ENCODE assay signal across 9 cellular contexts in genomic region chr9:136728080-136728547, GRCh38. TPM values are rescaled to one million over a fixed set of nuclear protein-coding genes. Genes with fewer than 3 reads are reported as not detected.
DNase-seq lines count a peak whose midpoint lies in the region; ATAC-seq and TF ChIP-seq lines count a peak whose summit lies in the region.
"Had no signal": no experiment of that assay in that cellular context is flagged by ENCODE, and none has a peak within 500 bp of the region (broad histone marks: within the 10 kb centered on the region; RNA-seq: fewer than 3 reads in every experiment).

No MANE protein-coding gene starts in this region.

- POLR2A ChIA-PET in CD4-positive, alpha-beta T cell (lab: Charles Lee) = interaction anchor here (0.5 to 1.8 kb wide), 21 partner anchors 10 to 526 kb away, joined by 3 to 12 read pairs (median 4); partner anchors contain the start of genes ANAPC2, CCDC183, MAN1B1 and SAPCD2

- H3K4me1 ChIP-seq in NT2/D1 (ENCODE audit: insufficient read depth, insufficient read length) (peaks cover 29% of the 10 kb centered on the region), mucosa of descending colon (ENCODE audit: low read depth) (peaks cover 20% of the 10 kb centered on the region)

- peaks cover 7% of the 10 kb centered on the region for H3K27me3 Mint-ChIP-seq in CD4-positive, alpha-beta T cell

- H3K36me3 ChIP-seq in NT2/D1 (ENCODE audit: insufficient read depth, insufficient read length, low read length) (peaks cover 49% of the 10 kb centered on the region), mucosa of descending colon (ENCODE audit: low read depth) (no peaks in the 10 kb centered on the region)

- H3K27ac ChIP-seq in CD4-positive, alpha-beta T cell (ENCODE audit: low read depth, low read length) = peak overlapping the region; percentile 65
- peak overlapping the region; percentile 83 for H3K27ac ChIP-seq in HL-60 (replicated peaks)

- peaks cover 24% of the 10 kb centered on the region for H3K4me1 Mint-ChIP-seq in CD4-positive, alpha-beta T cell (ENCODE audit: low read depth)

- peak overlapping the region; percentile 74 for H3K4me3 Mint-ChIP-seq in CD4-positive, alpha-beta T cell

- peak; percentile 73 for ATAC-seq in CD4-positive, alpha-beta T cell (ENCODE audit: poor library complexity)
- ATAC-seq in GM19395 (IDR thresholded peaks at IDR 0.05; ENCODE audit: unreplicated experiment) = peak; percentile 52
- ATAC-seq in mucosa of descending colon = peak; percentile 96

- peak overlapping the region; percentile 92 for H3K27ac Mint-ChIP-seq in CD4-positive, alpha-beta T cell

- H3K36me3 Mint-ChIP-seq in CD4-positive, alpha-beta T cell (ENCODE audit: low read depth) = peaks cover 45% of the 10 kb centered on the region

- peak overlapping the region; percentile 93 for H3K9ac ChIP-seq in NT2/D1 (ENCODE audit: insufficient read length, low read depth)

- intact Hi-C loops in CD4-positive, alpha-beta T cell (cut with DNase I, micrococcal nuclease) = loop anchor here in 1 of 2 experiments (2.0 to 5.0 kb wide), 3 partner anchors 181 to 317 kb away; partner anchors contain the start of genes ENTR1, NOTCH1 and PMPCA
- intact Hi-C loops in mucosa of descending colon (cut with DNase I, micrococcal nuclease) = no loop called here

- TF ChIP-seq CTCF in CD4-positive, alpha-beta T cell (IDR thresholded peaks at IDR 0.05) = peak; percentile 80
- TF ChIP-seq CTCF in HL-60 (IDR thresholded peaks at IDR 0.05; ENCODE audit: insufficient read depth, low read length) (peak; percentile 44), mucosa of descending colon (IDR thresholded peaks at IDR 0.05) (peak; percentile 94)

- no peaks in the 10 kb centered on the region for H3K9me3 Mint-ChIP-seq in CD4-positive, alpha-beta T cell

- H3K9me3 ChIP-seq in CD4-positive, alpha-beta T cell (ENCODE audit: control insufficient read depth, low read length) = no peaks in the 10 kb centered on the region
- H3K9me3 ChIP-seq in NT2/D1 (ENCODE audit: insufficient read depth, low read length) = no peaks in the 10 kb centered on the region
- H3K9me3 ChIP-seq in mucosa of descending colon = no peaks in the 10 kb centered on the region

- H3K27me3 ChIP-seq in CD4-positive, alpha-beta T cell (ENCODE audit: control insufficient read depth, insufficient read depth, low read length) = no peaks in the 10 kb centered on the region
- H3K27me3 ChIP-seq in HL-60 (ENCODE audit: insufficient read depth, poor library complexity, severe bottlenecking) (no peaks in the 10 kb centered on the region), NT2/D1 (ENCODE audit: insufficient read depth, insufficient read length) (peaks cover 20% of the 10 kb centered on the region)

- CTCF ChIA-PET in CD4-positive, alpha-beta T cell (lab: Charles Lee) = interaction anchor here (0.6 to 2.6 kb wide), 8 partner anchors 14 to 401 kb away, joined by 3 to 13 read pairs (median 5); partner anchors contain the start of genes AJM1, DNLZ, MAN1B1 and NPDC1

- DNase-seq in CD4-positive, alpha-beta T cell = peak; percentile 84 to 97 (median 93)
- DNase-seq in HL-60 (ENCODE audit: low read depth in 1 of 2, low spot score in 1 of 2) (peak; percentile 86 to 89), NT2/D1 (ENCODE audit: low read depth, low spot score) (peak; percentile 78), epidermal melanocyte (ENCODE audit: insufficient read length, low spot score) (peak; percentile 97), mucosa of descending colon (peak; percentile 90 to 94 (median 93))
- peak; percentile 95 for DNase-seq in activated CD8-positive, alpha-beta memory T cell treated with anti-CD3 and anti-CD28 coated beads, Interleukin-2, amount 50 U/mL, for 4 hours
- DNase-seq in stimulated activated CD8-positive, alpha-beta memory T cell treated with anti-CD3 and anti-CD28 coated beads, Interleukin-2, amount 100 ng/mL, for 48 hours (ENCODE audit: low read depth in 2 of 2) = peak; percentile 87 to 89

- peak overlapping the region; percentile 92 for H3K4me3 ChIP-seq in HL-60 (replicated peaks; ENCODE audit: insufficient read depth, low read length)
- peak overlapping the region; percentile 100 for H3K4me3 ChIP-seq in NT2/D1 (ENCODE audit: insufficient read length, low read depth)
- H3K4me3 ChIP-seq in mucosa of descending colon = peak overlapping the region; percentile 58

RNA-seq across cellular contexts. Expression of gene LCN10, which starts 14.6 kb away (rescaled TPM):
- not detected for total RNA-seq in CD4-positive, alpha-beta T cell
- total RNA-seq in mucosa of descending colon = 1 to 10 TPM in 2 of 3 donors, under 1 TPM in 1; 0.12 to 5.1 (median 2.7) TPM

RNA-seq across cellular contexts. Expression of gene DIPK1B, which starts 15.7 kb away (rescaled TPM):
- under 1 TPM in 1 of 2 experiments, not detected in 1; 0.11 TPM for total RNA-seq in CD4-positive, alpha-beta T cell
- 1 to 10 TPM; 1.0 to 10.0 (median 2.9) TPM for total RNA-seq in mucosa of descending colon

RNA-seq across cellular contexts. Expression of gene LCN6, which starts 20.2 kb away (rescaled TPM):
- total RNA-seq in CD4-positive, alpha-beta T cell = not detected
- 1 to 10 TPM; 1.0 to 8.5 (median 4.7) TPM for total RNA-seq in mucosa of descending colon

RNA-seq across cellular contexts. Expression of gene LCN8, which starts 29.9 kb away (rescaled TPM):
- not detected for total RNA-seq in CD4-positive, alpha-beta T cell
- total RNA-seq in mucosa of descending colon = not detected
- total RNA-seq: subcutaneous adipose tissue had no signal

RNA-seq across cellular contexts. Expression of gene LCN15, which starts 36.2 kb away (rescaled TPM):
- total RNA-seq in CD4-positive, alpha-beta T cell = not detected
- total RNA-seq in mucosa of descending colon = 10 to 100 TPM in 1 of 3 donors, 1 to 10 TPM in 2; 1.6 to 17.2 (median 3.7) TPM
- total RNA-seq: subcutaneous adipose tissue had no signal

Comparison
In these comparisons a context has a peak if more than half of its experiments do, and no peak if none do; other contexts are left out.
1. Peak in every context shown above with its lines: DNase-seq, ATAC-seq, H3K4me3 ChIP-seq and H3K27ac ChIP-seq.
2. CTCF ChIP-seq: peak in every context shown above with its lines; median percentile 94 in mucosa of descending colon; 80 in CD4-positive, alpha-beta T cell; 44 in HL-60.